In genomic region chr11:47786373-47786772, GRCh38 we compare ENCODE assay signal across 15 cellular contexts. TPM values are rescaled to one million over a fixed set of nuclear protein-coding genes. Genes with fewer than 3 reads are reported as not detected.
DNase-seq lines count a peak whose midpoint lies in the region; ATAC-seq and TF ChIP-seq lines count a peak whose summit lies in the region.
"Had no signal": no experiment of that assay in that cellular context is flagged by ENCODE, and none has a peak within 500 bp of the region (broad histone marks: within the 10 kb centered on the region; RNA-seq: fewer than 3 reads in every experiment).

No MANE protein-coding gene starts in this region.

- H3K36me3 ChIP-seq in psoas muscle (ENCODE audit: insufficient read depth in 1 of 2, low read depth in 1 of 2): peaks cover 2 to 95% of the 10 kb centered on the region in 2 donors

- H3K27ac ChIP-seq in psoas muscle: peak overlapping the region; percentile 34

- peaks cover 5% of the 10 kb centered on the region for H3K4me1 Mint-ChIP-seq in activated CD4-positive, alpha-beta T cell treated with anti-CD3 and anti-CD28 coated beads, Interleukin-2, amount 10 ng/mL, durations not matched to agents 7 days and 5 days

- POLR2A ChIA-PET in activated CD4-positive, alpha-beta T cell treated with anti-CD3 and anti-CD28 coated beads, Interleukin-2, amount 10 ng/mL, durations not matched to agents 7 days and 5 days (lab: Charles Lee): no interaction called here

- peaks cover 53% of the 10 kb centered on the region for H3K36me3 Mint-ChIP-seq in activated CD4-positive, alpha-beta T cell treated with anti-CD3 and anti-CD28 coated beads, Interleukin-2, amount 10 ng/mL, durations not matched to agents 7 days and 5 days (ENCODE audit: low read depth)

- no peak overlapping the region for H3K4me3 ChIP-seq in epithelial cell of esophagus (ENCODE audit: low read length)
- H3K4me3 ChIP-seq in psoas muscle: no peak overlapping the region
- H3K4me3 ChIP-seq: dorsolateral prefrontal cortex had no signal

- WGBS in psoas muscle, 3 donors: 18 to 36% (median 21%) methylated on average over 2 of the region's 2 CpGs

- CTCF ChIA-PET in activated CD4-positive, alpha-beta T cell treated with anti-CD3 and anti-CD28 coated beads, Interleukin-2, amount 10 ng/mL, durations not matched to agents 7 days and 5 days (lab: Charles Lee): interaction anchor here (1.0 to 1.3 kb wide), 2 partner anchors 14 to 62 kb away, joined by 3 to 4 read pairs; partner anchors contain the start of gene NUP160

- DNase-seq in activated CD4-positive, alpha-beta T cell treated with anti-CD3 and anti-CD28 coated beads, Interleukin-2, amount 10 ng/mL, durations not matched to agents 7 days and 5 days: no peak
- no peak for DNase-seq in activated CD4-positive, alpha-beta T cell treated with anti-CD3 and anti-CD28 coated beads, Interleukin-2, amount 50 U/mL, for 48 hours
- peak; percentile 14 for DNase-seq in NCI-H2029 treated with DMSO at 0.1 percent for 48 hours (lab: John Stamatoyannopoulos, UW)
- DNase-seq in epithelial cell of esophagus (ENCODE audit: low read depth): peak; percentile 47
- peak; percentile 55 to 77 for DNase-seq in psoas muscle
- no peak for DNase-seq in H4 (ENCODE audit: low spot score)
- DNase-seq in T-helper 2 cell: no peak
- DNase-seq in midbrain (lab: John Stamatoyannopoulos, UW): no peak
- DNase-seq: activated CD4-positive, CD25-positive, alpha-beta regulatory T cell; islet precursor cell; KG1; NCI-H187 treated with DMSO at 0.1 percent for 48 hours; PC-3; trophoblast cell had no signal

- intact Hi-C loops in psoas muscle (cut with DNase I): no loop called here

- H3K27me3 ChIP-seq in psoas muscle (ENCODE audit: insufficient read depth in 3 of 3, low read length in 2 of 3): no peaks in the 10 kb centered on the region
- H3K27me3 ChIP-seq: dorsolateral prefrontal cortex had no signal

- H3K4me3 Mint-ChIP-seq in activated CD4-positive, alpha-beta T cell treated with anti-CD3 and anti-CD28 coated beads, Interleukin-2, amount 10 ng/mL, durations not matched to agents 7 days and 5 days: no peak overlapping the region

- peaks cover 14% of the 10 kb centered on the region for H3K4me1 ChIP-seq in psoas muscle

- no peaks in the 10 kb centered on the region for H3K27me3 Mint-ChIP-seq in activated CD4-positive, alpha-beta T cell treated with anti-CD3 and anti-CD28 coated beads, Interleukin-2, amount 10 ng/mL, durations not matched to agents 7 days and 5 days

- no peaks in the 10 kb centered on the region for H3K9me3 Mint-ChIP-seq in activated CD4-positive, alpha-beta T cell treated with anti-CD3 and anti-CD28 coated beads, Interleukin-2, amount 10 ng/mL, durations not matched to agents 7 days and 5 days

- no peaks in the 10 kb centered on the region for H3K9me3 ChIP-seq in psoas muscle

- no peak for TF ChIP-seq CTCF in epithelial cell of esophagus (IDR thresholded peaks at IDR 0.05; ENCODE audit: insufficient read depth, low read depth, low read length, missing control alignments)
- TF ChIP-seq CTCF in psoas muscle (IDR thresholded peaks at IDR 0.05): no peak

- H3K27ac Mint-ChIP-seq in activated CD4-positive, alpha-beta T cell treated with anti-CD3 and anti-CD28 coated beads, Interleukin-2, amount 10 ng/mL, durations not matched to agents 7 days and 5 days: peak overlapping the region; percentile 41

- ATAC-seq in psoas muscle: peak; percentile 63 to 84 (median 78)
- ATAC-seq: PC-3 had no signal

RNA-seq across cellular contexts. Expression of gene FNBP4, which starts 19.2 kb away (rescaled TPM):
- 100 to 1,000 TPM; 148 to 161 TPM for total RNA-seq in activated CD4-positive, alpha-beta T cell treated with anti-CD3 and anti-CD28 coated beads, Interleukin-2, amount 10 ng/mL, durations not matched to agents 7 days and 5 days
- 10 to 100 TPM; 27.1 to 40.5 (median 33.9) TPM for total RNA-seq in psoas muscle
- 10 to 100 TPM; 14.9 to 58.8 (median 35.3) TPM for polyA plus RNA-seq in psoas muscle
- total RNA-seq in H4 (2014; rRNA removed; shearing (Covaris generic)): 13.1 and 17.6 TPM in 2 replicates

Comparison
In these comparisons a context has a peak if more than half of its experiments do, and no peak if none do; other contexts are left out.
1. DNase-seq: peak in NCI-H2029 treated with DMSO at 0.1 percent for 48 hours (single experiment), epithelial cell of esophagus (single experiment) and psoas muscle (2 of 2); none in activated CD4-positive, alpha-beta T cell treated with anti-CD3 and anti-CD28 coated beads, Interleukin-2, amount 10 ng/mL, durations not matched to agents 7 days and 5 days (single experiment), activated CD4-positive, alpha-beta T cell treated with anti-CD3 and anti-CD28 coated beads, Interleukin-2, amount 50 U/mL, for 48 hours (0 of 2), H4 (single experiment), T-helper 2 cell (0 of 5) and midbrain (single experiment).